ENCODE assay signal across 1 cellular context in the genomic region with DNA sequence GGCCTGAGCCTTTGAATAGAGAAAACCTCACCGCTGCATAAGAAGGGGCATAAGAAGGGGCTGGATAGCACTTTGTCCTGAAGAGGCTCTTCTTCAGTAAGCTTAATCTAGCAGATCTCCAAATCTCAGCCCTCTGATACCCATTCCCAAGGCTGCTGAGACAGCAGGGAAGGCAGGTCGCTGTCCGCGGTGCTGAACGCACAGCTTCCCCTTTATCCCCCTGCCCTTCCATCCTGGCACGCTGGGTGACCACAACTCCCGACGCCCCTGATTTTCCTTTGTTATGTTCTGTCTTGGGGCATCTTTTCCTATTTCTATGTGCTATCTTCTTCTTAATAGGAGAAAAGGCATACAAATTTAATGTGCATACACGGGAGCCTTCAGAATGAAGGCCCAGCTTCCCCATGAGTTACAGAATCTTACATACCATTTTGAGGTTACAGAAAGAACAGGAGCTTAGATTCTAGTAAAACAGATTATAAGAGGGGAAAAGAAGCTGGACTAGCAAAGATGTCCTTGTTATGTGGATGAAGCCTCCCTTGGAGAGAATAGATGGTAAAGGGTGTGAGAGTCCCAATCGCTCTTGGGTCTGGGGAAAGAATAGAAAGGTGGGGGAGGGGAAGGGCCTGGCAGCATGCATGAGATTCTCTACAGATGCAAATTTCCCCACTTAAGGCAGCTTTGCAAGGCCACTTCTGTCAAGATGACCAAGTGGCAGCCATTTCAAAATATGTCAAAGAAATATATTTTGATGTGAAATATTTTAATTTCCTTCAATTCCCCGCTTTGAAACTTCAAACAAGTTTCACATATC.
TF ChIP-seq lines count a peak whose summit lies in the region.

No MANE protein-coding gene starts in this region.

TF ChIP-seq in HepG2, 621 proteins besides CTCF, POLR2A, EP300 and RAD21 (continued from another document and continues in another):
- TF ChIP-seq, protein P1, sequence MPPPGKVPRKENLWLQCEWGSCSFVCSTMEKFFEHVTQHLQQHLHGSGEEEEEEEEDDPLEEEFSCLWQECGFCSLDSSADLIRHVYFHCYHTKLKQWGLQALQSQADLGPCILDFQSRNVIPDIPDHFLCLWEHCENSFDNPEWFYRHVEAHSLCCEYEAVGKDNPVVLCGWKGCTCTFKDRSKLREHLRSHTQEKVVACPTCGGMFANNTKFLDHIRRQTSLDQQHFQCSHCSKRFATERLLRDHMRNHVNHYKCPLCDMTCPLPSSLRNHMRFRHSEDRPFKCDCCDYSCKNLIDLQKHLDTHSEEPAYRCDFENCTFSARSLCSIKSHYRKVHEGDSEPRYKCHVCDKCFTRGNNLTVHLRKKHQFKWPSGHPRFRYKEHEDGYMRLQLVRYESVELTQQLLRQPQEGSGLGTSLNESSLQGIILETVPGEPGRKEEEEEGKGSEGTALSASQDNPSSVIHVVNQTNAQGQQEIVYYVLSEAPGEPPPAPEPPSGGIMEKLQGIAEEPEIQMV (CRISPR knock-in tag; IDR thresholded peaks at IDR 0.05; ENCODE audit: low read depth) = no peak
- TF ChIP-seq, protein P2, sequence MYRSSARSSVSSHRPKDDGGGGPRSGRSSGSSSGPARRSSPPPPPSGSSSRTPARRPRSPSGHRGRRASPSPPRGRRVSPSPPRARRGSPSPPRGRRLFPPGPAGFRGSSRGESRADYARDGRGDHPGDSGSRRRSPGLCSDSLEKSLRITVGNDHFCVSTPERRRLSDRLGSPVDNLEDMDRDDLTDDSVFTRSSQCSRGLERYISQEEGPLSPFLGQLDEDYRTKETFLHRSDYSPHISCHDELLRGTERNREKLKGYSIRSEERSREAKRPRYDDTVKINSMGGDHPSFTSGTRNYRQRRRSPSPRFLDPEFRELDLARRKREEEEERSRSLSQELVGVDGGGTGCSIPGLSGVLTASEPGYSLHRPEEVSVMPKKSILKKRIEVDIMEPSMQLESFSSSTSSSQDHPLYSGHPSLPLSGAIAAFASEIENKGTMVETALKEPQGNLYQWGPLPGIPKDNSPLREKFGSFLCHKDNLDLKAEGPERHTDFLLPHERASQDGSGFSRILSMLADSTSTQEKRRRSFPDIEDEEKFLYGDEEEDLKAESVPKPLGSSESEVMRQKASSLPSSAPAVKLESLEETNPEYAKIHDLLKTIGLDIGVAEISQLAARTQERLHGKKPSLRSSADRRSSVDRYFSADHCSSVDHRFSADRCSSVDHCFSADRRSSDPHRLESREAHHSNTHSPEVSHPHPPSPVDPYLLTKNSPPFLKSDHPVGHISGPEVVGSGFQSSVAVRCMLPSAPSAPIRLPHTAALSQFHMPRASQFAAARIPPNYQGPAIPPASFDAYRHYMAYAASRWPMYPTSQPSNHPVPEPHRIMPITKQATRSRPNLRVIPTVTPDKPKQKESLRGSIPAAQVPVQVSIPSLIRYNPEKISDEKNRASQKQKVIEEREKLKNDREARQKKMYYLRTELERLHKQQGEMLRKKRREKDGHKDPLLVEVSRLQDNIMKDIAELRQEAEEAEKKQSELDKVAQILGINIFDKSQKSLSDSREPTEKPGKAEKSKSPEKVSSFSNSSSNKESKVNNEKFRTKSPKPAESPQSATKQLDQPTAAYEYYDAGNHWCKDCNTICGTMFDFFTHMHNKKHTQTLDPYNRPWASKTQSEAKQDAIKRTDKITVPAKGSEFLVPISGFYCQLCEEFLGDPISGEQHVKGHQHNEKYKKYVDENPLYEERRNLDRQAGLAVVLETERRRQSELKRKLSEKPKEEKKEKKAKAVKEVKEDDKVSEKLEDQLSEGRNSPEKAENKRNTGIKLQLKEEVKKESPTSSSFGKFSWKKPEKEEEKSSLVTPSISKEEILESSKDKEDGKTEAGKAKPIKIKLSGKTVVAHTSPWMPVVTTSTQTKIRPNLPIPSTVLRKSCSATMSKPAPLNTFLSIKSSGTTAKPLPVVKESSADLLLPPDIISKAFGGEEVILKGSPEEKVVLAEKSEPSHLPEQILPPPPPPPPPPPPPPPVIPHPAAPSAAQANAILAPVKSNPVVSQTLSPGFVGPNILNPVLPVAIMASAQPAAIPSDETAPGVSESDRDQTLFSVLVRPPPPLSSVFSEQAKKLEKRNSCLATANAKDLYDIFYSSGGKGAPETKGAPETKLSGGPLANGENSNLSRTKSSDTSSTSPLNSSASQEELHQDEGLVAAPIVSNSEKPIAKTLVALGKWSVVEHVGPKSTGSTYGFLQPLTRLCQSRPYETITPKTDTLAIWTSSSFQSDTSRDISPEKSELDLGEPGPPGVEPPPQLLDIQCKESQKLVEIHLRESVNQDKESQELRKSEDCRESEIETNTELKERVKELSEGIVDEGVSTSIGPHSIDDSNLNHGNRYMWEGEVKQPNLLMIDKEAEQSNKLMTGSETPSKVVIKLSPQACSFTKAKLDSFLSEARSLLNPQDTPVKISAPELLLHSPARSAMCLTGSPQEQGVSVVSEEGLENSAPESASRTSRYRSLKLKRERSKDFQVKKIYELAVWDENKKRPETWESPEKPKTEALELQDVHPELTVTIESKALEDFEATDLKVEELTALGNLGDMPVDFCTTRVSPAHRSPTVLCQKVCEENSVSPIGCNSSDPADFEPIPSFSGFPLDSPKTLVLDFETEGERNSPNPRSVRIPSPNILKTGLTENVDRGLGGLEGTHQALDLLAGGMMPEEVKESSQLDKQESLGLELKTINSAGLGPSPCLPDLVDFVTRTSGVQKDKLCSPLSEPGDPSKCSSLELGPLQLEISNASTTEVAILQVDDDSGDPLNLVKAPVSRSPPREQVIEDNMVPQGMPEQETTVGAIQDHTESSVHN (CRISPR knock-in tag; IDR thresholded peaks at IDR 0.05) = no peak
- TF ChIP-seq, protein P3, sequence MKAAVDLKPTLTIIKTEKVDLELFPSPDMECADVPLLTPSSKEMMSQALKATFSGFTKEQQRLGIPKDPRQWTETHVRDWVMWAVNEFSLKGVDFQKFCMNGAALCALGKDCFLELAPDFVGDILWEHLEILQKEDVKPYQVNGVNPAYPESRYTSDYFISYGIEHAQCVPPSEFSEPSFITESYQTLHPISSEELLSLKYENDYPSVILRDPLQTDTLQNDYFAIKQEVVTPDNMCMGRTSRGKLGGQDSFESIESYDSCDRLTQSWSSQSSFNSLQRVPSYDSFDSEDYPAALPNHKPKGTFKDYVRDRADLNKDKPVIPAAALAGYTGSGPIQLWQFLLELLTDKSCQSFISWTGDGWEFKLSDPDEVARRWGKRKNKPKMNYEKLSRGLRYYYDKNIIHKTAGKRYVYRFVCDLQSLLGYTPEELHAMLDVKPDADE (CRISPR knock-in tag; IDR thresholded peaks at IDR 0.05) = peak; percentile 91; the same call in 1 of the 2 replicates
- TF ChIP-seq, protein P4, sequence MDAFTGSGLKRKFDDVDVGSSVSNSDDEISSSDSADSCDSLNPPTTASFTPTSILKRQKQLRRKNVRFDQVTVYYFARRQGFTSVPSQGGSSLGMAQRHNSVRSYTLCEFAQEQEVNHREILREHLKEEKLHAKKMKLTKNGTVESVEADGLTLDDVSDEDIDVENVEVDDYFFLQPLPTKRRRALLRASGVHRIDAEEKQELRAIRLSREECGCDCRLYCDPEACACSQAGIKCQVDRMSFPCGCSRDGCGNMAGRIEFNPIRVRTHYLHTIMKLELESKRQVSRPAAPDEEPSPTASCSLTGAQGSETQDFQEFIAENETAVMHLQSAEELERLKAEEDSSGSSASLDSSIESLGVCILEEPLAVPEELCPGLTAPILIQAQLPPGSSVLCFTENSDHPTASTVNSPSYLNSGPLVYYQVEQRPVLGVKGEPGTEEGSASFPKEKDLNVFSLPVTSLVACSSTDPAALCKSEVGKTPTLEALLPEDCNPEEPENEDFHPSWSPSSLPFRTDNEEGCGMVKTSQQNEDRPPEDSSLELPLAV (CRISPR knock-in tag; conservative IDR thresholded peaks at IDR 0.05; ENCODE audit: low read depth) = no peak
- TF ChIP-seq PHF21A (CRISPR knock-in tag; IDR thresholded peaks at IDR 0.05) (no peak), ZNF775 (CRISPR knock-in tag; IDR thresholded peaks at IDR 0.05; ENCODE audit: borderline replicate concordance) (no peak), EZH2 (conservative IDR thresholded peaks at IDR 0.05; ENCODE audit: low read depth, low read length) (no peak), SALL1 (CRISPR knock-in tag; IDR thresholded peaks at IDR 0.05) (peak; percentile 88), AKAP8 (CRISPR knock-in tag; IDR thresholded peaks at IDR 0.05) (no peak), ZNF121 (CRISPR knock-in tag; IDR thresholded peaks at IDR 0.05) (no peak), ZNF652 (CRISPR knock-in tag; IDR thresholded peaks at IDR 0.05; ENCODE audit: borderline replicate concordance, low read depth) (no peak), ONECUT2 (CRISPR knock-in tag; IDR thresholded peaks at IDR 0.05) (no peak), SP1 (IDR thresholded peaks at IDR 0.05) (no peak), SP1 (CRISPR knock-in tag; IDR thresholded peaks at IDR 0.05) (no peak), POLR2AphosphoS2 (IDR thresholded peaks at IDR 0.05; ENCODE audit: low read depth, low read length) (no peak), RFXANK (CRISPR knock-in tag; IDR thresholded peaks at IDR 0.05) (no peak), ZNF232 (CRISPR knock-in tag; IDR thresholded peaks at IDR 0.05; ENCODE audit: borderline replicate concordance) (peak; percentile 96), ETV5 (CRISPR knock-in tag; IDR thresholded peaks at IDR 0.05; ENCODE audit: borderline replicate concordance) (0 out of 2 replicates have a peak, but pooled peaks have one; percentile 33), CEBPG (CRISPR knock-in tag; IDR thresholded peaks at IDR 0.05) (no peak), MAFG (CRISPR knock-in tag; IDR thresholded peaks at IDR 0.05) (0 out of 2 replicates have a peak, but pooled peaks have one; percentile 60), KLF13 (CRISPR knock-in tag; IDR thresholded peaks at IDR 0.05) (no peak), MZF1 (CRISPR knock-in tag; IDR thresholded peaks at IDR 0.05; ENCODE audit: borderline replicate concordance) (no peak), ZNF138 (CRISPR knock-in tag; IDR thresholded peaks at IDR 0.05; ENCODE audit: low read depth) (no peak), RCOR2 (CRISPR knock-in tag; IDR thresholded peaks at IDR 0.05) (no peak), ZNF317 (CRISPR knock-in tag; IDR thresholded peaks at IDR 0.05) (no peak)
- TF ChIP-seq, protein P5, sequence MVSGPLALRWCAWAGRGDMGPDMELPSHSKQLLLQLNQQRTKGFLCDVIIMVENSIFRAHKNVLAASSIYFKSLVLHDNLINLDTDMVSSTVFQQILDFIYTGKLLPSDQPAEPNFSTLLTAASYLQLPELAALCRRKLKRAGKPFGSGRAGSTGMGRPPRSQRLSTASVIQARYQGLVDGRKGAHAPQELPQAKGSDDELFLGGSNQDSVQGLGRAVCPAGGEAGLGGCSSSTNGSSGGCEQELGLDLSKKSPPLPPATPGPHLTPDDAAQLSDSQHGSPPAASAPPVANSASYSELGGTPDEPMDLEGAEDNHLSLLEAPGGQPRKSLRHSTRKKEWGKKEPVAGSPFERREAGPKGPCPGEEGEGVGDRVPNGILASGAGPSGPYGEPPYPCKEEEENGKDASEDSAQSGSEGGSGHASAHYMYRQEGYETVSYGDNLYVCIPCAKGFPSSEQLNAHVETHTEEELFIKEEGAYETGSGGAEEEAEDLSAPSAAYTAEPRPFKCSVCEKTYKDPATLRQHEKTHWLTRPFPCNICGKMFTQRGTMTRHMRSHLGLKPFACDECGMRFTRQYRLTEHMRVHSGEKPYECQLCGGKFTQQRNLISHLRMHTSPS (CRISPR knock-in tag; IDR thresholded peaks at IDR 0.05; ENCODE audit: low read depth) = no peak
- TF ChIP-seq, protein P6, sequence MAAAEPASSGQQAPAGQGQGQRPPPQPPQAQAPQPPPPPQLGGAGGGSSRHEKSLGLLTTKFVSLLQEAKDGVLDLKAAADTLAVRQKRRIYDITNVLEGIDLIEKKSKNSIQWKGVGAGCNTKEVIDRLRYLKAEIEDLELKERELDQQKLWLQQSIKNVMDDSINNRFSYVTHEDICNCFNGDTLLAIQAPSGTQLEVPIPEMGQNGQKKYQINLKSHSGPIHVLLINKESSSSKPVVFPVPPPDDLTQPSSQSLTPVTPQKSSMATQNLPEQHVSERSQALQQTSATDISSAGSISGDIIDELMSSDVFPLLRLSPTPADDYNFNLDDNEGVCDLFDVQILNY (CRISPR knock-in tag; conservative IDR thresholded peaks at IDR 0.05) = no peak
- TF ChIP-seq, protein P7, sequence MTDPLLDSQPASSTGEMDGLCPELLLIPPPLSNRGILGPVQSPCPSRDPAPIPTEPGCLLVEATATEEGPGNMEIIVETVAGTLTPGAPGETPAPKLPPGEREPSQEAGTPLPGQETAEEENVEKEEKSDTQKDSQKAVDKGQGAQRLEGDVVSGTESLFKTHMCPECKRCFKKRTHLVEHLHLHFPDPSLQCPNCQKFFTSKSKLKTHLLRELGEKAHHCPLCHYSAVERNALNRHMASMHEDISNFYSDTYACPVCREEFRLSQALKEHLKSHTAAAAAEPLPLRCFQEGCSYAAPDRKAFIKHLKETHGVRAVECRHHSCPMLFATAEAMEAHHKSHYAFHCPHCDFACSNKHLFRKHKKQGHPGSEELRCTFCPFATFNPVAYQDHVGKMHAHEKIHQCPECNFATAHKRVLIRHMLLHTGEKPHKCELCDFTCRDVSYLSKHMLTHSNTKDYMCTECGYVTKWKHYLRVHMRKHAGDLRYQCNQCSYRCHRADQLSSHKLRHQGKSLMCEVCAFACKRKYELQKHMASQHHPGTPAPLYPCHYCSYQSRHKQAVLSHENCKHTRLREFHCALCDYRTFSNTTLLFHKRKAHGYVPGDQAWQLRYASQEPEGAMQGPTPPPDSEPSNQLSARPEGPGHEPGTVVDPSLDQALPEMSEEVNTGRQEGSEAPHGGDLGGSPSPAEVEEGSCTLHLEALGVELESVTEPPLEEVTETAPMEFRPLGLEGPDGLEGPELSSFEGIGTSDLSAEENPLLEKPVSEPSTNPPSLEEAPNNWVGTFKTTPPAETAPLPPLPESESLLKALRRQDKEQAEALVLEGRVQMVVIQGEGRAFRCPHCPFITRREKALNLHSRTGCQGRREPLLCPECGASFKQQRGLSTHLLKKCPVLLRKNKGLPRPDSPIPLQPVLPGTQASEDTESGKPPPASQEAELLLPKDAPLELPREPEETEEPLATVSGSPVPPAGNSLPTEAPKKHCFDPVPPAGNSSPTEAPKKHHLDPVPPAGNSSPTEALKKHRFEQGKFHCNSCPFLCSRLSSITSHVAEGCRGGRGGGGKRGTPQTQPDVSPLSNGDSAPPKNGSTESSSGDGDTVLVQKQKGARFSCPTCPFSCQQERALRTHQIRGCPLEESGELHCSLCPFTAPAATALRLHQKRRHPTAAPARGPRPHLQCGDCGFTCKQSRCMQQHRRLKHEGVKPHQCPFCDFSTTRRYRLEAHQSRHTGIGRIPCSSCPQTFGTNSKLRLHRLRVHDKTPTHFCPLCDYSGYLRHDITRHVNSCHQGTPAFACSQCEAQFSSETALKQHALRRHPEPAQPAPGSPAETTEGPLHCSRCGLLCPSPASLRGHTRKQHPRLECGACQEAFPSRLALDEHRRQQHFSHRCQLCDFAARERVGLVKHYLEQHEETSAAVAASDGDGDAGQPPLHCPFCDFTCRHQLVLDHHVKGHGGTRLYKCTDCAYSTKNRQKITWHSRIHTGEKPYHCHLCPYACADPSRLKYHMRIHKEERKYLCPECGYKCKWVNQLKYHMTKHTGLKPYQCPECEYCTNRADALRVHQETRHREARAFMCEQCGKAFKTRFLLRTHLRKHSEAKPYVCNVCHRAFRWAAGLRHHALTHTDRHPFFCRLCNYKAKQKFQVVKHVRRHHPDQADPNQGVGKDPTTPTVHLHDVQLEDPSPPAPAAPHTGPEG (CRISPR knock-in tag; IDR thresholded peaks at IDR 0.05) = no peak
- TF ChIP-seq, protein P8, sequence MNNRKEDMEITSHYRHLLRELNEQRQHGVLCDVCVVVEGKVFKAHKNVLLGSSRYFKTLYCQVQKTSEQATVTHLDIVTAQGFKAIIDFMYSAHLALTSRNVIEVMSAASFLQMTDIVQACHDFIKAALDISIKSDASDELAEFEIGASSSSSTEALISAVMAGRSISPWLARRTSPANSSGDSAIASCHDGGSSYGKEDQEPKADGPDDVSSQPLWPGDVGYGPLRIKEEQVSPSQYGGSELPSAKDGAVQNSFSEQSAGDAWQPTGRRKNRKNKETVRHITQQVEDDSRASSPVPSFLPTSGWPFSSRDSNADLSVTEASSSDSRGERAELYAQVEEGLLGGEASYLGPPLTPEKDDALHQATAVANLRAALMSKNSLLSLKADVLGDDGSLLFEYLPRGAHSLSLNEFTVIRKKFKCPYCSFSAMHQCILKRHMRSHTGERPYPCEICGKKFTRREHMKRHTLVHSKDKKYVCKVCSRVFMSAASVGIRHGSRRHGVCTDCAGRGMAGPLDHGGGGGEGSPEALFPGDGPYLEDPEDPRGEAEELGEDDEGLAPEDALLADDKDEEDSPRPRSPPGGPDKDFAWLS (CRISPR knock-in tag; IDR thresholded peaks at IDR 0.05; ENCODE audit: borderline replicate concordance) = no peak
